In the genomic region with DNA sequence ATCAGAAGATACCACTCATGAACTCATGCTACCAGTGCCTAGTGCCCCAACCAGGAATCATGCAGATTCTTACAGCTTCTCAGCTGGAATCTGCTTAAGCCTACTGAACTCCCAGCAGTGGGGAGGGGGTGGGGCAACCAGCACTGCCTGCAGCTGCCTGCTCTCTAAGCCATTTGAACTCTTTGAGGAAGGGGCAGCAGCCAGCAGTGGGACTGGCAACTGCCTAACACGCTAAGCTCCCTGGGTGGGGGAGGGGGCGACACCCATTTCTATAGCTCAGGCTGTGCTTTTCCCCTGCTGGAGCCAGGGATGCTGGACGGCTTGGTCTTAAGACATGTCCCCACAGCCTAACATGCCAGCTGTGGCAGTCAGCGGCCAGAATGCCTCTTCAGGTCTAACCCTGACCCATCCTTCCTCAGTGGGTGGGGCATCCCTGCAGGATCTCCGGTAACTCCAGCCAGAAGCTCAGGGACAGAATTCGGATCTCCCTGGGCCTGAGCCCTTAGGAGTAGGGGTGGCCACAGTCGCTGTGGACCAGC, we compare ENCODE assay signal across 19 cellular contexts.
DNase-seq lines count a peak whose midpoint lies in the region; ATAC-seq and TF ChIP-seq lines count a peak whose summit lies in the region.
"Had no signal": no experiment of that assay in that cellular context is flagged by ENCODE, and none has a peak within 500 bp of the region (broad histone marks: within the 10 kb centered on the region; RNA-seq: fewer than 3 reads in every experiment).

No MANE protein-coding gene starts in this region.

- intact Hi-C loops in spleen (cut with DNase I; ENCODE audit: low total_unique reads), result no loop called here
- intact Hi-C loops in prostate gland (cut with DNase I), result no loop called here

- peaks cover 4 to 11% of the 10 kb centered on the region in 2 experiments; a peak in 4 of 5 replicates for H3K9me3 Mint-ChIP-seq in H9
- H3K9me3 Mint-ChIP-seq in WTC11, result peaks cover 40% of the 10 kb centered on the region

- POLR2A ChIA-PET in WTC11 (lab: Charles Lee), result no interaction called here

- H3K4me1 ChIP-seq in H9 (ENCODE audit: insufficient read depth, low read length) (no peaks in the 10 kb centered on the region), spleen (no peaks in the 10 kb centered on the region), prostate gland (replicated peaks) (no peaks in the 10 kb centered on the region)
- H3K4me1 ChIP-seq: A549; BLaER1 treated with 17β-estradiol and CSF1 and Interleukin-3, amounts not matched to agents 10 nM and 100 nM had no signal

- no peak overlapping the region for H2BK5ac ChIP-seq in H9 (ENCODE audit: insufficient read length, low read length)

- TF ChIP-seq POLR2A in spleen (IDR thresholded peaks at IDR 0.05) (no peak), prostate gland (IDR thresholded peaks at IDR 0.05) (no peak)

- no peak overlapping the region for H3K18ac ChIP-seq in H9 (ENCODE audit: insufficient read length, low read depth, low read length)

- no peak overlapping the region for H2BK15ac ChIP-seq in H9 (ENCODE audit: low read depth, low read length)

- H4K5ac ChIP-seq in H9 (ENCODE audit: insufficient read length, low read depth, low read length), result no peak overlapping the region

- H3K36me3 ChIP-seq in spleen, result no peaks in the 10 kb centered on the region
- H3K36me3 ChIP-seq in prostate gland, result no peaks in the 10 kb centered on the region
- H3K36me3 ChIP-seq: BLaER1 treated with 17β-estradiol and CSF1 and Interleukin-3, amounts not matched to agents 10 nM and 100 nM had no signal

- no peak overlapping the region for H4K91ac ChIP-seq in H9 (ENCODE audit: insufficient read length, low read depth, low read length)

- H3K79me2 ChIP-seq in H9 (ENCODE audit: insufficient read depth, low read length), result no peaks in the 10 kb centered on the region

- H4K20me1 ChIP-seq in H9 (ENCODE audit: control insufficient read depth, insufficient read depth, insufficient read length), result no peaks in the 10 kb centered on the region
- H4K20me1 ChIP-seq: BLaER1 treated with 17β-estradiol and CSF1 and Interleukin-3, amounts not matched to agents 10 nM and 100 nM had no signal

- ATAC-seq in WTC11, result peak; percentile 80
- ATAC-seq: A549; CD8-positive, alpha-beta T cell; GM12878; Right ventricle myocardium inferior had no signal

- no peaks in the 10 kb centered on the region for H3K23me2 ChIP-seq in H9 (ENCODE audit: insufficient read length, low read depth, low read length, poor library complexity, severe bottlenecking)

- no peak for TF ChIP-seq CTCF in H9 (conservative IDR thresholded peaks at IDR 0.05)
- no peak for TF ChIP-seq CTCF in WTC11 (IDR thresholded peaks at IDR 0.05)
- no peak for TF ChIP-seq CTCF in spleen (IDR thresholded peaks at IDR 0.05 in 8 of 11, conservative IDR thresholded peaks at IDR 0.05 in 3 of 11)
- no peak for TF ChIP-seq CTCF in prostate gland (IDR thresholded peaks at IDR 0.05)

- H3K27me3 Mint-ChIP-seq in H9 (ENCODE audit: low read depth), result peaks cover 2% of the 10 kb centered on the region
- no peaks in the 10 kb centered on the region; the same call in 1 of the 2 replicates for H3K27me3 Mint-ChIP-seq in WTC11 (ENCODE audit: low read depth)

- H3K36me3 Mint-ChIP-seq in H9 (ENCODE audit: insufficient read depth in 1 of 3, low read depth in 3 of 3) (peaks cover 0 to 15% (median 0%) of the 10 kb centered on the region in 3 experiments; a peak in 2 of 7 replicates), WTC11 (peaks cover 16% of the 10 kb centered on the region)
- H3K36me3 Mint-ChIP-seq: CD8-positive, alpha-beta T cell had no signal

- no peak overlapping the region for H3K9ac ChIP-seq in H9 (ENCODE audit: extremely low read depth, insufficient read length, low read length)
- H3K9ac ChIP-seq: BLaER1 treated with 17β-estradiol and CSF1 and Interleukin-3, amounts not matched to agents 10 nM and 100 nM had no signal

- no peak overlapping the region for H3K4me3 ChIP-seq in spleen
- H3K4me3 ChIP-seq in prostate gland, result no peak overlapping the region
- H3K4me3 ChIP-seq: A549; BLaER1 treated with 17β-estradiol and CSF1 and Interleukin-3, amounts not matched to agents 10 nM and 100 nM; GM12878 had no signal

- no peak overlapping the region for H3K14ac ChIP-seq in H9 (ENCODE audit: insufficient read depth, low read length)

- no peak overlapping the region for H3K56ac ChIP-seq in H9 (ENCODE audit: insufficient read length, low read depth, low read length)

- peaks cover 3 to 10% of the 10 kb centered on the region in 2 experiments; a peak in 2 of 4 replicates for H3K4me1 Mint-ChIP-seq in H9
- H3K4me1 Mint-ChIP-seq in WTC11, result no peaks in the 10 kb centered on the region

- H2BK20ac ChIP-seq in H9 (ENCODE audit: low read depth, low read length, poor library complexity, severe bottlenecking), result no peak overlapping the region

- no peak overlapping the region for H2BK12ac ChIP-seq in H9 (ENCODE audit: insufficient read length, low read depth, low read length)

- H3K4me3 Mint-ChIP-seq in H9 (no peak overlapping the region), WTC11 (no peak overlapping the region)
- H3K4me3 Mint-ChIP-seq: CD8-positive, alpha-beta T cell had no signal

- no peak overlapping the region for H3T11ph ChIP-seq in H9 (ENCODE audit: low read length)

- CTCF ChIA-PET in WTC11 (lab: Charles Lee), result no interaction called here

- no peak overlapping the region for H2AFZ ChIP-seq in H9 (ENCODE audit: low read length)

- no peak overlapping the region for H3K23ac ChIP-seq in H9 (ENCODE audit: insufficient read length, low read depth, low read length)

- no peak overlapping the region for H2BK120ac ChIP-seq in H9 (ENCODE audit: low read depth, low read length, poor library complexity, severe bottlenecking)

- H3K4ac ChIP-seq in H9 (ENCODE audit: low read depth, low read length), result no peak overlapping the region

- no peak overlapping the region for H2AK5ac ChIP-seq in H9 (ENCODE audit: insufficient read length, low read length)

- no peaks in the 10 kb centered on the region for H3K79me1 ChIP-seq in H9 (ENCODE audit: insufficient read depth, low read depth, low read length, poor library complexity, severe bottlenecking)

- DNase-seq in H9 (peak; percentile 55), WTC11 (ENCODE audit: low spot score) (peak; percentile 24), iPS-NIHi11 (ENCODE audit: low spot score) (peak; percentile 19), spleen (peak; percentile 51), prostate gland (ENCODE audit: low spot score) (no peak), AG08396 (ENCODE audit: low spot score) (no peak), nucleus accumbens (lab: John Stamatoyannopoulos, UW) (no peak)
- DNase-seq: Calu3; CD8-positive, alpha-beta T cell; MM.1S; NCI-H1105; NCI-H2081; NCI-H446 treated with DMSO at 0.1 percent for 48 hours; NCI-H69; NK-92 treated with Interleukin-12 subunit alpha and Interleukin-12 subunit beta, amount 100 ng/mL, for 24 hours had no signal

- no peak overlapping the region for H3K27ac ChIP-seq in H9 (ENCODE audit: insufficient read length, low read depth, low read length)
- no peak overlapping the region for H3K27ac ChIP-seq in spleen
- H3K27ac ChIP-seq in prostate gland, result no peak overlapping the region
- H3K27ac ChIP-seq: A549; BLaER1 treated with 17β-estradiol and CSF1 and Interleukin-3, amounts not matched to agents 10 nM and 100 nM had no signal

- H3K27me3 ChIP-seq in H9 (ENCODE audit: insufficient read depth, low read length), result no peaks in the 10 kb centered on the region
- no peaks in the 10 kb centered on the region for H3K27me3 ChIP-seq in spleen (replicated peaks in 1 of 7)
- no peaks in the 10 kb centered on the region for H3K27me3 ChIP-seq in prostate gland (replicated peaks; ENCODE audit: insufficient read depth)
- H3K27me3 ChIP-seq: BLaER1 treated with 17β-estradiol and CSF1 and Interleukin-3, amounts not matched to agents 10 nM and 100 nM had no signal

- no peak overlapping the region for H4K8ac ChIP-seq in H9 (replicated peaks; ENCODE audit: insufficient read length, low read depth, low read length)

- no peaks in the 10 kb centered on the region for H3K9me3 ChIP-seq in H9 (ENCODE audit: control insufficient read depth, low read depth, low read length)
- H3K9me3 ChIP-seq in spleen, result peaks cover 0 to 30% (median 7%) of the 10 kb centered on the region in 8 donors
- H3K9me3 ChIP-seq in prostate gland, result no peaks in the 10 kb centered on the region
- H3K9me3 ChIP-seq: A549 had no signal

- WGBS in H9 (ENCODE audit: extremely low coverage, insufficient read length, low lambda C conversion rate), result no CpG with 5 or more reads among the region's 7 CpGs
- WGBS in spleen, 5 donors, result 79 to 96% (median 89%) methylated on average over 3 to 7 of the region's 7 CpGs
- WGBS in prostate gland, result 85% methylated on average over 6 of the region's 7 CpGs

- H3K27ac Mint-ChIP-seq in H9 (0 out of 7 replicates have a peak overlapping the region, but pooled peaks of 1 of the 3 experiments have one; percentile 18), WTC11 (no peak overlapping the region)
- H3K27ac Mint-ChIP-seq: CD8-positive, alpha-beta T cell had no signal

- H3K4me2 ChIP-seq in H9 (ENCODE audit: insufficient read depth, insufficient read length, low read length), result no peak overlapping the region
- H3K4me2 ChIP-seq: A549; BLaER1 treated with 17β-estradiol and CSF1 and Interleukin-3, amounts not matched to agents 10 nM and 100 nM had no signal

TF ChIP-seq in WTC11, 78 proteins besides CTCF, POLR2A, EP300 and RAD21:
- TF ChIP-seq ZNF423 (CRISPR knock-in tag; IDR thresholded peaks at IDR 0.05), result 0 out of 2 replicates have a peak, but pooled peaks have one; percentile 12
- TF ChIP-seq, protein P1, sequence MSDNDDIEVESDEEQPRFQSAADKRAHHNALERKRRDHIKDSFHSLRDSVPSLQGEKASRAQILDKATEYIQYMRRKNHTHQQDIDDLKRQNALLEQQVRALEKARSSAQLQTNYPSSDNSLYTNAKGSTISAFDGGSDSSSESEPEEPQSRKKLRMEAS (CRISPR knock-in tag; IDR thresholded peaks at IDR 0.05), result no peak

Comparison
In these comparisons a context has a peak if more than half of its experiments do, and no peak if none do; other contexts are left out.
1. DNase-seq: peak in H9 (single experiment), WTC11 (single experiment), iPS-NIHi11 (single experiment) and spleen (single experiment); none in prostate gland (single experiment), AG08396 (single experiment) and nucleus accumbens (0 of 56).